ENCODE assay signal across 11 cellular contexts in genomic region chr2:193482557-193482956, GRCh38.
DNase-seq lines count a peak whose midpoint lies in the region; ATAC-seq, FAIRE-seq and TF ChIP-seq lines count a peak whose summit lies in the region.
"Had no signal": no experiment of that assay in that cellular context is flagged by ENCODE, and none has a peak within 500 bp of the region (broad histone marks: within the 10 kb centered on the region; RNA-seq: fewer than 3 reads in every experiment).

No MANE protein-coding gene starts in this region.

- FAIRE-seq in D721Med (lab: Jason Lieb, UNC), result peak; percentile 53
- FAIRE-seq: endometrium had no signal

- no peak for DNase-seq in D721Med (ENCODE audit: insufficient read length, low spot score)
- DNase-seq in G401 (ENCODE audit: low spot score), result no peak
- no peak for DNase-seq in NCI-H345 (lab: John Stamatoyannopoulos, UW)
- no peak for DNase-seq in NCI-H2227 treated with DMSO at 0.1 percent for 48 hours (lab: John Stamatoyannopoulos, UW)
- no peak for DNase-seq in NCI-H1105 treated with DMSO at 0.1 percent for 48 hours (lab: John Stamatoyannopoulos, UW)
- DNase-seq: adrenal gland, NCI-H2029 treated with DMSO at 0.1 percent for 48 hours had no signal

- no peak for TF ChIP-seq CTCF in D721Med (IDR thresholded peaks at IDR 0.05; ENCODE audit: insufficient read depth, missing control alignments)

- in situ Hi-C loops in G401 (cut with HindIII; ENCODE audit: low sequenced_read_pairs), result no loop called here

- ATAC-seq in GM19043 (IDR thresholded peaks at IDR 0.05; ENCODE audit: low read depth, unreplicated experiment) (peak; percentile 94), HG02642 (IDR thresholded peaks at IDR 0.05; ENCODE audit: poor library complexity, unreplicated experiment) (peak; percentile 56), HG03460 (IDR thresholded peaks at IDR 0.05; ENCODE audit: unreplicated experiment) (peak; percentile 96)
